ENCODE assay signal across 17 cellular contexts in the genomic region with DNA sequence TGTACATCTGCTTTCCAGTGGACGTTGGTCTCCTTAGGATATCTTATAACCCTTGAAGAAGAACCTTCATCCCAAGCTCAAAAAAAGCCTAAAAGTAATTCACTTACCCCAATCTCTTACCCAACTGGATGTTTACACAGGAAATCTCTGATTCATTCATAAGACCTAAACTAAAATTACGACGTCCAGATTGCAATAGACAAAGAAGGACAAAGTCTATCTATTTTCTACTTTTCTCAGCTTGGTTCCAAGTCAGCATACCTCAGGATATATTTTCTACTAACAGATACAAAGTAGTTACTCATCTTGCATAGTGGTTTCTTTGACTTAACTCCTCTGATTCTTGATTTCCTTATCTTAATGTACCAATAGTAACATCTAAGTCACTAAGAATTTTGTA.
DNase-seq lines count a peak whose midpoint lies in the region; ATAC-seq and TF ChIP-seq lines count a peak whose summit lies in the region.
"Had no signal": no experiment of that assay in that cellular context is flagged by ENCODE, and none has a peak within 500 bp of the region (broad histone marks: within the 10 kb centered on the region; RNA-seq: fewer than 3 reads in every experiment).

No MANE protein-coding gene starts in this region.

- no peak for TF ChIP-seq EP300 in SK-N-SH (IDR thresholded peaks at IDR 0.05; ENCODE audit: borderline replicate concordance in 1 of 2, low read depth in 1 of 2, low read length in 1 of 2)

- no peaks in the 10 kb centered on the region for H3F3A ChIP-seq in SK-N-SH (replicated peaks; ENCODE audit: insufficient read depth)

- no peak overlapping the region for H3K27ac ChIP-seq in SK-N-SH (ENCODE audit: low read depth in 2 of 2, low read length in 1 of 2)
- H3K27ac ChIP-seq: 22Rv1; BLaER1 treated with 17β-estradiol and CSF1 and Interleukin-3, amounts not matched to agents 10 nM and 100 nM; HL-60 had no signal

- TF ChIP-seq RAD21 in SK-N-SH (IDR thresholded peaks at IDR 0.05; ENCODE audit: low read length): no peak

- no peaks in the 10 kb centered on the region for H3K27me3 Mint-ChIP-seq in HFFc6 (ENCODE audit: insufficient read depth)
- H3K27me3 Mint-ChIP-seq in chondrocyte (ENCODE audit: low read depth): no peaks in the 10 kb centered on the region
- H3K27me3 Mint-ChIP-seq: CD4-positive, CD25-positive, alpha-beta regulatory T cell had no signal

- H4K20me1 ChIP-seq in SK-N-SH (ENCODE audit: insufficient read depth): no peaks in the 10 kb centered on the region
- H4K20me1 ChIP-seq: BLaER1 treated with 17β-estradiol and CSF1 and Interleukin-3, amounts not matched to agents 10 nM and 100 nM had no signal

- H3K9me3 ChIP-seq in SK-N-SH: no peaks in the 10 kb centered on the region
- H3K9me3 ChIP-seq: BLaER1 treated with 17β-estradiol and CSF1 and Interleukin-3, amounts not matched to agents 10 nM and 100 nM had no signal

- DNase-seq in SK-N-SH (no peak), HFFc6 (no peak), choroid plexus epithelial cell (ENCODE audit: low read depth) (peak; percentile 11), chondrocyte (ENCODE audit: low spot score) (no peak), glomerular visceral epithelial cell (ENCODE audit: extremely low spot score) (no peak), NCI-H1930 (lab: John Stamatoyannopoulos, UW) (no peak)
- no peak for DNase-seq in central memory CD4-positive, alpha-beta T cell
- DNase-seq: CD4-positive, CD25-positive, alpha-beta regulatory T cell; DMS53; H7; KBM-7 had no signal

- WGBS in SK-N-SH (ENCODE audit: low lambda C conversion rate): 58% methylated on average over 3 of the region's 3 CpGs

- no peak overlapping the region for H3K4me3 Mint-ChIP-seq in HFFc6
- H3K4me3 Mint-ChIP-seq in chondrocyte (ENCODE audit: unreplicated experiment): no peak overlapping the region
- H3K4me3 Mint-ChIP-seq: CD4-positive, CD25-positive, alpha-beta regulatory T cell; GM23338 had no signal

- no peak overlapping the region for H3K4me2 ChIP-seq in SK-N-SH
- H3K4me2 ChIP-seq: BLaER1 treated with 17β-estradiol and CSF1 and Interleukin-3, amounts not matched to agents 10 nM and 100 nM; GM23338 had no signal

- no peaks in the 10 kb centered on the region for H3K9me2 ChIP-seq in SK-N-SH

- peak overlapping the region; percentile 27; the same call in 1 of the 2 replicates for H2AFZ ChIP-seq in SK-N-SH (ENCODE audit: low read depth)
- H2AFZ ChIP-seq: GM23338 had no signal

- H3K36me3 Mint-ChIP-seq in HFFc6 (ENCODE audit: low read depth): peaks cover 4% of the 10 kb centered on the region; the same call in 1 of the 2 replicates
- no peaks in the 10 kb centered on the region for H3K36me3 Mint-ChIP-seq in chondrocyte (ENCODE audit: low read depth)
- H3K36me3 Mint-ChIP-seq: CD4-positive, CD25-positive, alpha-beta regulatory T cell had no signal

- CTCF ChIA-PET in SK-N-SH (lab: Yijun Ruan, JAX): no interaction called here

- peaks cover 60% of the 10 kb centered on the region for H3K4me1 Mint-ChIP-seq in HFFc6 (ENCODE audit: low read depth)
- H3K4me1 Mint-ChIP-seq in chondrocyte (ENCODE audit: low read depth): peaks cover 22% of the 10 kb centered on the region
- H3K4me1 Mint-ChIP-seq: CD4-positive, CD25-positive, alpha-beta regulatory T cell; GM23338 had no signal

- H3K79me2 ChIP-seq in SK-N-SH (ENCODE audit: insufficient read depth): no peaks in the 10 kb centered on the region

- H3K9me3 Mint-ChIP-seq in HFFc6 (no peaks in the 10 kb centered on the region), chondrocyte (ENCODE audit: low read depth) (peaks cover 4% of the 10 kb centered on the region)
- H3K9me3 Mint-ChIP-seq: GM23338 had no signal

- POLR2A ChIA-PET in SK-N-SH (lab: Yijun Ruan, JAX): no interaction called here

- no peak overlapping the region for H3K4me3 ChIP-seq in SK-N-SH (ENCODE audit: low read depth in 2 of 2, low read length in 1 of 2)
- no peak overlapping the region for H3K4me3 ChIP-seq in choroid plexus epithelial cell (ENCODE audit: low read depth, low read length)
- H3K4me3 ChIP-seq: BLaER1 treated with 17β-estradiol and CSF1 and Interleukin-3, amounts not matched to agents 10 nM and 100 nM; GM12878; GM23338 had no signal

- no peaks in the 10 kb centered on the region for H3K36me3 ChIP-seq in SK-N-SH (replicated peaks in 1 of 2; ENCODE audit: control insufficient read depth in 1 of 2, insufficient read depth in 2 of 2, low read length in 1 of 2)
- H3K36me3 ChIP-seq: BLaER1 treated with 17β-estradiol and CSF1 and Interleukin-3, amounts not matched to agents 10 nM and 100 nM had no signal

- ATAC-seq in SK-N-SH treated with all-trans-retinoic acid at 6 μM for 48 hours: no peak
- ATAC-seq: GM12878, GM23338 had no signal

- H3K4me1 ChIP-seq in SK-N-SH (ENCODE audit: control insufficient read depth in 1 of 2, insufficient read depth in 2 of 2, low read depth in 1 of 2, low read length in 1 of 2): peaks cover 0 to 21% of the 10 kb centered on the region in 2 experiments; a peak in 1 of 4 replicates

- TF ChIP-seq CTCF in SK-N-SH (IDR thresholded peaks at IDR 0.05) (no peak), HFFc6 (IDR thresholded peaks at IDR 0.05) (no peak), choroid plexus epithelial cell (conservative IDR thresholded peaks at IDR 0.05; ENCODE audit: low read depth, low read length) (no peak), chondrocyte (IDR thresholded peaks at IDR 0.05) (no peak)

- H3K9ac ChIP-seq in SK-N-SH: no peak overlapping the region
- H3K9ac ChIP-seq: BLaER1 treated with 17β-estradiol and CSF1 and Interleukin-3, amounts not matched to agents 10 nM and 100 nM had no signal

- no peaks in the 10 kb centered on the region for H3K27me3 ChIP-seq in SK-N-SH (ENCODE audit: insufficient read depth)
- H3K27me3 ChIP-seq: BLaER1 treated with 17β-estradiol and CSF1 and Interleukin-3, amounts not matched to agents 10 nM and 100 nM had no signal

- H3K27ac Mint-ChIP-seq in HFFc6 (peak overlapping the region; percentile 51), chondrocyte (ENCODE audit: unreplicated experiment) (no peak overlapping the region)
- H3K27ac Mint-ChIP-seq: CD4-positive, CD25-positive, alpha-beta regulatory T cell; GM23338 had no signal

TF ChIP-seq in SK-N-SH, 30 proteins besides CTCF, POLR2A, EP300 and RAD21:
- TF ChIP-seq SMC3 (IDR thresholded peaks at IDR 0.05; ENCODE audit: low read depth, low read length) (no peak), RXRA (IDR thresholded peaks at IDR 0.05; ENCODE audit: borderline replicate concordance, low read depth) (no peak), SIN3A (IDR thresholded peaks at IDR 0.05; ENCODE audit: borderline replicate concordance, low read depth, low read length) (no peak)

TF ChIP-seq in SK-N-SH treated with all-trans-retinoic acid at 6 μM for 48 hours, 23 proteins besides CTCF, POLR2A, EP300 and RAD21:
- no peak for TF ChIP-seq OSR1 (CRISPR knock-in tag; IDR thresholded peaks at IDR 0.05)
- TF ChIP-seq PPARA (CRISPR knock-in tag; IDR thresholded peaks at IDR 0.05; ENCODE audit: borderline replicate concordance): no peak
- TF ChIP-seq ISL1 (CRISPR knock-in tag; IDR thresholded peaks at IDR 0.05): no peak
- TF ChIP-seq, protein P1, sequence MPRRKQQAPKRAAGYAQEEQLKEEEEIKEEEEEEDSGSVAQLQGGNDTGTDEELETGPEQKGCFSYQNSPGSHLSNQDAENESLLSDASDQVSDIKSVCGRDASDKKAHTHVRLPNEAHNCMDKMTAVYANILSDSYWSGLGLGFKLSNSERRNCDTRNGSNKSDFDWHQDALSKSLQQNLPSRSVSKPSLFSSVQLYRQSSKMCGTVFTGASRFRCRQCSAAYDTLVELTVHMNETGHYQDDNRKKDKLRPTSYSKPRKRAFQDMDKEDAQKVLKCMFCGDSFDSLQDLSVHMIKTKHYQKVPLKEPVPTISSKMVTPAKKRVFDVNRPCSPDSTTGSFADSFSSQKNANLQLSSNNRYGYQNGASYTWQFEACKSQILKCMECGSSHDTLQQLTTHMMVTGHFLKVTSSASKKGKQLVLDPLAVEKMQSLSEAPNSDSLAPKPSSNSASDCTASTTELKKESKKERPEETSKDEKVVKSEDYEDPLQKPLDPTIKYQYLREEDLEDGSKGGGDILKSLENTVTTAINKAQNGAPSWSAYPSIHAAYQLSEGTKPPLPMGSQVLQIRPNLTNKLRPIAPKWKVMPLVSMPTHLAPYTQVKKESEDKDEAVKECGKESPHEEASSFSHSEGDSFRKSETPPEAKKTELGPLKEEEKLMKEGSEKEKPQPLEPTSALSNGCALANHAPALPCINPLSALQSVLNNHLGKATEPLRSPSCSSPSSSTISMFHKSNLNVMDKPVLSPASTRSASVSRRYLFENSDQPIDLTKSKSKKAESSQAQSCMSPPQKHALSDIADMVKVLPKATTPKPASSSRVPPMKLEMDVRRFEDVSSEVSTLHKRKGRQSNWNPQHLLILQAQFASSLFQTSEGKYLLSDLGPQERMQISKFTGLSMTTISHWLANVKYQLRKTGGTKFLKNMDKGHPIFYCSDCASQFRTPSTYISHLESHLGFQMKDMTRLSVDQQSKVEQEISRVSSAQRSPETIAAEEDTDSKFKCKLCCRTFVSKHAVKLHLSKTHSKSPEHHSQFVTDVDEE (CRISPR knock-in tag; IDR thresholded peaks at IDR 0.05): no peak
- TF ChIP-seq CSDC2 (CRISPR knock-in tag; IDR thresholded peaks at IDR 0.05): no peak
- TF ChIP-seq SNAI2 (CRISPR knock-in tag; IDR thresholded peaks at IDR 0.05): no peak
- TF ChIP-seq, protein P2, sequence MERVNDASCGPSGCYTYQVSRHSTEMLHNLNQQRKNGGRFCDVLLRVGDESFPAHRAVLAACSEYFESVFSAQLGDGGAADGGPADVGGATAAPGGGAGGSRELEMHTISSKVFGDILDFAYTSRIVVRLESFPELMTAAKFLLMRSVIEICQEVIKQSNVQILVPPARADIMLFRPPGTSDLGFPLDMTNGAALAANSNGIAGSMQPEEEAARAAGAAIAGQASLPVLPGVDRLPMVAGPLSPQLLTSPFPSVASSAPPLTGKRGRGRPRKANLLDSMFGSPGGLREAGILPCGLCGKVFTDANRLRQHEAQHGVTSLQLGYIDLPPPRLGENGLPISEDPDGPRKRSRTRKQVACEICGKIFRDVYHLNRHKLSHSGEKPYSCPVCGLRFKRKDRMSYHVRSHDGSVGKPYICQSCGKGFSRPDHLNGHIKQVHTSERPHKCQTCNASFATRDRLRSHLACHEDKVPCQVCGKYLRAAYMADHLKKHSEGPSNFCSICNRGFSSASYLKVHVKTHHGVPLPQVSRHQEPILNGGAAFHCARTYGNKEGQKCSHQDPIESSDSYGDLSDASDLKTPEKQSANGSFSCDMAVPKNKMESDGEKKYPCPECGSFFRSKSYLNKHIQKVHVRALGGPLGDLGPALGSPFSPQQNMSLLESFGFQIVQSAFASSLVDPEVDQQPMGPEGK (CRISPR knock-in tag; IDR thresholded peaks at IDR 0.05; ENCODE audit: borderline replicate concordance): no peak
- TF ChIP-seq BACH2 (CRISPR knock-in tag; IDR thresholded peaks at IDR 0.05; ENCODE audit: borderline replicate concordance): no peak
- TF ChIP-seq RARB (CRISPR knock-in tag; IDR thresholded peaks at IDR 0.05): no peak
- no peak for TF ChIP-seq TCF4 (CRISPR knock-in tag; IDR thresholded peaks at IDR 0.05; ENCODE audit: borderline replicate concordance)
- TF ChIP-seq ZNF565 (CRISPR knock-in tag; conservative IDR thresholded peaks at IDR 0.05; ENCODE audit: low read depth): no peak
- TF ChIP-seq ARNTL (CRISPR knock-in tag; IDR thresholded peaks at IDR 0.05; ENCODE audit: borderline replicate concordance, low read depth): no peak
- TF ChIP-seq ZFP30 (CRISPR knock-in tag; IDR thresholded peaks at IDR 0.05): no peak
